Comparison of ENCODE assay signal across 19 cellular contexts in genomic region chr10:87837445-87837844, GRCh38. TPM values are rescaled to one million over a fixed set of nuclear protein-coding genes. Genes with fewer than 3 reads are reported as not detected.
A peak's percentile ranks its signal among the peaks of the same experiment; 100 is the strongest.
DNase-seq lines count a peak whose midpoint lies in the region; ATAC-seq, FAIRE-seq and TF ChIP-seq lines count a peak whose summit lies in the region.
"Had no signal": no experiment of that assay in that cellular context is flagged by ENCODE, and none has a peak within 500 bp of the region (broad histone marks: within the 10 kb centered on the region; RNA-seq: fewer than 3 reads in every experiment).

No MANE protein-coding gene starts in this region.

- SMC1A ChIA-PET in GM12878 (lab: Charles Lee; ENCODE audit: uncharacterized antibody, unreplicated experiment): interaction anchor here (2.0 kb wide), 1 partner anchor 18 kb away, joined by 11 read pairs; no protein-coding TSS in a partner anchor

- H3K27me3 ChIP-seq in GM12878 (replicated peaks in 1 of 2; ENCODE audit: control insufficient read depth in 2 of 2, insufficient read depth in 2 of 2, low read length in 1 of 2) (no peaks in the 10 kb centered on the region), upper lobe of right lung (no peaks in the 10 kb centered on the region), mesenchymal stem cell (ENCODE audit: control insufficient read depth in 1 of 2, insufficient read depth in 1 of 2, low read length in 2 of 2) (no peaks in the 10 kb centered on the region)
- H3K27me3 ChIP-seq: esophagus muscularis mucosa had no signal

- H3K79me2 ChIP-seq in GM12878 (ENCODE audit: control insufficient read depth, insufficient read depth, low read length): no peaks in the 10 kb centered on the region

- ATAC-seq in GM21529 (IDR thresholded peaks at IDR 0.05; ENCODE audit: unreplicated experiment) (peak; percentile 67), GM12878 (peak; percentile 77), upper lobe of right lung (peak; percentile 50)
- ATAC-seq: natural killer cell had no signal

- TF ChIP-seq EP300 in GM12878 (IDR thresholded peaks at IDR 0.05; ENCODE audit: borderline replicate concordance in 1 of 2, control insufficient read depth in 1 of 2, low read depth in 2 of 2, low read length in 2 of 2): no peak

- H2AFZ ChIP-seq in GM12878 (ENCODE audit: control insufficient read depth, low read depth, low read length): peak overlapping the region; percentile 3; the same call in 1 of the 2 replicates
- H2AFZ ChIP-seq in mesenchymal stem cell (ENCODE audit: low read depth, low read length): no peak overlapping the region

- RAD21 ChIA-PET in GM12878 (lab: Charles Lee; ENCODE audit: unreplicated experiment): no interaction called here

- H4K91ac ChIP-seq in mesenchymal stem cell (ENCODE audit: low read length): no peak overlapping the region

- no peak overlapping the region for H3K27ac ChIP-seq in GM12878 (ENCODE audit: control insufficient read depth, insufficient read depth)
- H3K27ac ChIP-seq in upper lobe of right lung: no peak overlapping the region
- no peak overlapping the region for H3K27ac ChIP-seq in mesenchymal stem cell (ENCODE audit: low read length, poor library complexity, severe bottlenecking)
- H3K27ac ChIP-seq: esophagus muscularis mucosa had no signal

- POLR2A ChIA-PET in GM12878 (lab: Charles Lee): interaction anchor here (1.5 kb wide), 1 partner anchor 24 kb away, joined by 4 read pairs; no protein-coding TSS in a partner anchor

- no TSS peak for BruUV-seq in GM12878 (replicated peaks; lab: Mats Ljungman, UMichigan)

- no peak for TF ChIP-seq RAD21 in GM12878 (IDR thresholded peaks at IDR 0.05; ENCODE audit: insufficient read depth, low read depth, low read length)

- no peak for FAIRE-seq in GM12878 (lab: Jason Lieb, UNC)
- FAIRE-seq: H54 had no signal

- H3K36me3 ChIP-seq in GM12878 (ENCODE audit: control insufficient read depth in 2 of 2, insufficient read depth in 2 of 2, low read length in 1 of 2): no peaks in the 10 kb centered on the region
- H3K36me3 ChIP-seq in upper lobe of right lung: no peaks in the 10 kb centered on the region
- H3K36me3 ChIP-seq in mesenchymal stem cell (ENCODE audit: control insufficient read depth in 1 of 2, insufficient read depth in 2 of 2, low read depth in 1 of 2, low read length in 2 of 2): no peaks in the 10 kb centered on the region
- H3K36me3 ChIP-seq: esophagus muscularis mucosa had no signal

- CTCF ChIA-PET in GM12878 (lab: Yijun Ruan, JAX): no interaction called here

- no peak overlapping the region for H3K4ac ChIP-seq in mesenchymal stem cell (ENCODE audit: low read depth in 1 of 2, low read length in 2 of 2)

- H3K4me3 ChIP-seq in GM12878 (no peak overlapping the region), upper lobe of right lung (no peak overlapping the region), mesenchymal stem cell (ENCODE audit: insufficient read depth in 1 of 2, low read depth in 1 of 2, low read length in 2 of 2) (no peak overlapping the region)
- H3K4me3 ChIP-seq: esophagus muscularis mucosa had no signal

- no peaks in the 10 kb centered on the region for H4K20me1 ChIP-seq in GM12878 (ENCODE audit: control insufficient read depth, insufficient read depth)

- H2BK12ac ChIP-seq in mesenchymal stem cell (ENCODE audit: low read length in 2 of 2): no peak overlapping the region

- DNase-seq in NOMO-1 treated with DMSO at 0.1 percent for 48 hours (lab: John Stamatoyannopoulos, UW; ENCODE audit: unreplicated experiment): peak; percentile 81
- DNase-seq in GM12878 (ENCODE audit: low read depth, low spot score): no peak
- DNase-seq in upper lobe of right lung: no peak
- DNase-seq in HK-2 (ENCODE audit: unreplicated experiment): no peak
- no peak for DNase-seq in ureter (ENCODE audit: low spot score)
- no peak for DNase-seq in mesenchymal stem cell
- DNase-seq: activated CD4-positive, alpha-beta T cell treated with anti-CD3 and anti-CD28 coated beads, Interleukin-2, amount 10 ng/mL, durations not matched to agents 24 days and 14 days; activated effector memory CD4-positive, alpha-beta T cell treated with anti-CD3 and anti-CD28 coated beads, Interleukin-2, amount 50 U/mL, for 16 hours; Calu3; effector CD4-positive, alpha-beta T cell; IMR-90; natural killer cell; NCI-H1092; NCI-H2029 treated with DMSO at 0.1 percent for 48 hours; stimulated activated CD4-positive, alpha-beta T cell treated with anti-CD3 and anti-CD28 coated beads, Interleukin-2, amount 100 ng/mL, for 48 hours; T1000 had no signal

- H2AK5ac ChIP-seq in mesenchymal stem cell (ENCODE audit: low read length, severe bottlenecking): no peak overlapping the region

- no peak overlapping the region for H2BK15ac ChIP-seq in mesenchymal stem cell (ENCODE audit: low read depth, poor library complexity, severe bottlenecking)

- no peak overlapping the region for H3K18ac ChIP-seq in mesenchymal stem cell (ENCODE audit: low read depth in 1 of 2, low read length in 2 of 2)

- H3K4me2 ChIP-seq in GM12878 (ENCODE audit: control insufficient read depth, insufficient read depth): no peak overlapping the region
- no peak overlapping the region for H3K4me2 ChIP-seq in mesenchymal stem cell (ENCODE audit: low read length, poor library complexity, severe bottlenecking)

- H3K14ac ChIP-seq in mesenchymal stem cell (ENCODE audit: low read length in 2 of 2): no peak overlapping the region

- in situ Hi-C loops in GM12878 (cut with MboI): no loop called here

- no peak overlapping the region for H4K8ac ChIP-seq in mesenchymal stem cell (ENCODE audit: low read length)

- H3K9ac ChIP-seq in GM12878 (ENCODE audit: control insufficient read depth, insufficient read depth, low read length) (no peak overlapping the region), mesenchymal stem cell (ENCODE audit: low read length) (no peak overlapping the region)

- H2BK120ac ChIP-seq in mesenchymal stem cell (ENCODE audit: low read depth, low read length): no peak overlapping the region

- H2BK5ac ChIP-seq in mesenchymal stem cell (ENCODE audit: low read depth, low read length, poor library complexity, severe bottlenecking): no peak overlapping the region

- TF ChIP-seq CTCF in GM12878 (IDR thresholded peaks at IDR 0.05 in 2 of 3, conservative IDR thresholded peaks at IDR 0.05 in 1 of 3; ENCODE audit: control insufficient read depth in 2 of 3, extremely low read depth in 1 of 3, insufficient read depth in 1 of 3, low read depth in 3 of 3, low read length in 3 of 3): no peak
- TF ChIP-seq CTCF in upper lobe of right lung (IDR thresholded peaks at IDR 0.05): no peak

- H3K4me1 ChIP-seq in GM12878 (ENCODE audit: control insufficient read depth, insufficient read depth, low read length) (peaks cover 6% of the 10 kb centered on the region; the same call in 1 of the 2 replicates), upper lobe of right lung (no peaks in the 10 kb centered on the region), mesenchymal stem cell (ENCODE audit: control insufficient read depth, insufficient read depth, low read depth, low read length) (peaks cover 1% of the 10 kb centered on the region)
- H3K4me1 ChIP-seq: esophagus muscularis mucosa had no signal

- H3K23ac ChIP-seq in mesenchymal stem cell (ENCODE audit: low read length in 2 of 2): no peak overlapping the region

- H3K79me1 ChIP-seq in mesenchymal stem cell (replicated peaks; ENCODE audit: low read length, poor library complexity, severe bottlenecking): no peaks in the 10 kb centered on the region

- no peak for TF ChIP-seq POLR2A in GM12878 (IDR thresholded peaks at IDR 0.05; ENCODE audit: low read depth, low read length)

- H3K9me3 ChIP-seq in GM12878 (replicated peaks; ENCODE audit: control insufficient read depth, insufficient read depth, low read length) (no peaks in the 10 kb centered on the region), upper lobe of right lung (no peaks in the 10 kb centered on the region), mesenchymal stem cell (ENCODE audit: control insufficient read depth, low read length) (no peaks in the 10 kb centered on the region)
- H3K9me3 ChIP-seq: esophagus muscularis mucosa had no signal

- intact Hi-C loops in GM12878 (cut with micrococcal nuclease; ENCODE audit: unreplicated experiment) (no loop called here), upper lobe of right lung (cut with DNase I) (no loop called here)

RNA-seq across cellular contexts. Expression of gene ATAD1, which starts 19.4 kb away (rescaled TPM):
- total RNA-seq in GM12878 (2013; cell fraction: nucleolus; rRNA removed): 142 and 161 TPM in 2 replicates
- total RNA-seq in GM12878 (2014; rRNA removed) (30.3 and 35.9 TPM in 2 replicates), GM12878 (2014; rRNA removed; fragmentation: Illumina TruSeq; extraction: Trizol) (40.1 and 41.3 TPM in 2 replicates), GM12878 (2021) (37.7 and 48.9 TPM in 2 replicates), upper lobe of right lung (45.9 TPM), ureter (69.8 TPM)
- polyA plus RNA-seq in GM12878 (2011; ENCODE audit: low read depth): 12.0 TPM
- polyA plus RNA-seq in GM12878 (2011; rRNA removed) (40.8 and 79.5 TPM in 2 replicates), GM12878 (2014; fragmentation: Illumina TruSeq; extraction: Trizol) (43.3 and 56.8 TPM in 2 replicates), GM12878 (2014; fragmentation: Nextera tagmentation; extraction: Ambion mirVana) (10 to 100 TPM; 33.6 to 35.0 TPM), GM12878 (2014; rRNA removed) (20.5 and 24.7 TPM in 2 replicates), GM12878 (2016; fragmentation: Nextera tagmentation; extraction: Ambion mirVana) (10 to 100 TPM; 58.0 to 59.3 TPM)
- polyA plus RNA-seq in GM12878 (2011; cell fraction: cytosol; rRNA removed): 9.7 and 13.3 TPM in 2 replicates
- polyA plus RNA-seq in GM12878 (2011; cell fraction: nucleus; rRNA removed): 16.8 and 17.1 TPM in 2 replicates
- polyA plus RNA-seq in GM12878 (2012): 17.4 and 29.0 TPM in 2 replicates
- 16.3 and 27.9 TPM in 2 replicates for polyA minus RNA-seq in GM12878 (2011; rRNA and poly(A)+ RNA removed)
- polyA minus RNA-seq in GM12878 (2011; cell fraction: cytosol; rRNA and poly(A)+ RNA removed): 12.7 and 13.1 TPM in 2 replicates
- 16.0 and 24.2 TPM in 2 replicates for polyA minus RNA-seq in GM12878 (2011; cell fraction: nucleus; rRNA and poly(A)+ RNA removed)
- polyA plus RNA-seq in mesenchymal stem cell (2013, experiment 1 of 2): 34.7 TPM
- polyA plus RNA-seq in mesenchymal stem cell (2013, experiment 2 of 2): 37.4 TPM

RNA-seq across cellular contexts. Expression of gene KLLN, which starts 25.9 kb away (rescaled TPM):
- 3.1 and 3.4 TPM in 2 replicates for total RNA-seq in GM12878 (2013; cell fraction: nucleolus; rRNA removed)
- total RNA-seq in GM12878 (2014; rRNA removed) (1.4 and 1.7 TPM in 2 replicates), GM12878 (2014; rRNA removed; fragmentation: Illumina TruSeq; extraction: Trizol) (1.5 TPM in 2 replicates), GM12878 (2021) (1.9 and 2.0 TPM in 2 replicates), upper lobe of right lung (0.41 TPM), ureter (2.1 TPM)
- 0.62 TPM for polyA plus RNA-seq in GM12878 (2011; ENCODE audit: low read depth)
- polyA plus RNA-seq in GM12878 (2011; rRNA removed) (0.86 and 0.87 TPM in 2 replicates), GM12878 (2014; fragmentation: Illumina TruSeq; extraction: Trizol) (1.7 and 2.1 TPM in 2 replicates), GM12878 (2014; fragmentation: Nextera tagmentation; extraction: Ambion mirVana) (1 to 10 TPM; 2.0 to 2.1 TPM), GM12878 (2014; rRNA removed) (1.1 TPM in 2 replicates), GM12878 (2016; fragmentation: Nextera tagmentation; extraction: Ambion mirVana) (1 to 10 TPM; 1.8 to 2.2 TPM)
- polyA plus RNA-seq in GM12878 (2011; cell fraction: cytosol; rRNA removed): 0.91 and 1.0 TPM in 2 replicates
- 1.3 and 1.7 TPM in 2 replicates for polyA plus RNA-seq in GM12878 (2011; cell fraction: nucleus; rRNA removed)
- 0.99 and 1.5 TPM in 2 replicates for polyA plus RNA-seq in GM12878 (2012)
- 2.0 and 2.2 TPM in 2 replicates for polyA minus RNA-seq in GM12878 (2011; rRNA and poly(A)+ RNA removed)
- 0.94 and 1.3 TPM in 2 replicates for polyA minus RNA-seq in GM12878 (2011; cell fraction: cytosol; rRNA and poly(A)+ RNA removed)
- 3.6 and 5.4 TPM in 2 replicates for polyA minus RNA-seq in GM12878 (2011; cell fraction: nucleus; rRNA and poly(A)+ RNA removed)
- polyA plus RNA-seq in mesenchymal stem cell (2013, experiment 1 of 2): 0.46 TPM
- 0.47 TPM for polyA plus RNA-seq in mesenchymal stem cell (2013, experiment 2 of 2)

RNA-seq across cellular contexts. Expression of gene PTEN, which starts 26.0 kb away (rescaled TPM):
- total RNA-seq in GM12878 (2013; cell fraction: nucleolus; rRNA removed): 856 and 868 TPM in 2 replicates
- total RNA-seq in GM12878 (2014; rRNA removed) (83.1 and 113 TPM in 2 replicates), GM12878 (2014; rRNA removed; fragmentation: Illumina TruSeq; extraction: Trizol) (175 and 183 TPM in 2 replicates), GM12878 (2021) (87.5 and 94.9 TPM in 2 replicates), upper lobe of right lung (101 TPM), ureter (159 TPM)
- 24.4 TPM for polyA plus RNA-seq in GM12878 (2011; ENCODE audit: low read depth)
- polyA plus RNA-seq in GM12878 (2011; rRNA removed) (94.3 and 180 TPM in 2 replicates), GM12878 (2014; fragmentation: Illumina TruSeq; extraction: Trizol) (53.0 and 67.7 TPM in 2 replicates), GM12878 (2014; fragmentation: Nextera tagmentation; extraction: Ambion mirVana) (10 to 100 TPM; 26.1 to 59.5 TPM), GM12878 (2014; rRNA removed) (35.0 and 45.0 TPM in 2 replicates), GM12878 (2016; fragmentation: Nextera tagmentation; extraction: Ambion mirVana) (10 to 100 TPM; 49.5 to 56.8 TPM)
- 19.9 and 22.4 TPM in 2 replicates for polyA plus RNA-seq in GM12878 (2011; cell fraction: cytosol; rRNA removed)
- 52.2 and 61.7 TPM in 2 replicates for polyA plus RNA-seq in GM12878 (2011; cell fraction: nucleus; rRNA removed)
- 100 and 102 TPM in 2 replicates for polyA plus RNA-seq in GM12878 (2012)
- polyA minus RNA-seq in GM12878 (2011; rRNA and poly(A)+ RNA removed): 143 and 199 TPM in 2 replicates
- 54.9 and 66.1 TPM in 2 replicates for polyA minus RNA-seq in GM12878 (2011; cell fraction: cytosol; rRNA and poly(A)+ RNA removed)
- polyA minus RNA-seq in GM12878 (2011; cell fraction: nucleus; rRNA and poly(A)+ RNA removed): 165 and 285 TPM in 2 replicates
- polyA plus RNA-seq in mesenchymal stem cell (2013, experiment 1 of 2): 48.3 TPM
- polyA plus RNA-seq in mesenchymal stem cell (2013, experiment 2 of 2): 48.6 TPM
